ENCODE assay signal across 18 cellular contexts in genomic region chr5:76555717-76556116, GRCh38.
A peak's percentile ranks its signal among the peaks of the same experiment; 100 is the strongest.
DNase-seq lines count a peak whose midpoint lies in the region; ATAC-seq and TF ChIP-seq lines count a peak whose summit lies in the region.
"Had no signal": no experiment of that assay in that cellular context is flagged by ENCODE, and none has a peak within 500 bp of the region (broad histone marks: within the 10 kb centered on the region; RNA-seq: fewer than 3 reads in every experiment).

No MANE protein-coding gene starts in this region.

- H3K4me2 ChIP-seq in Loucy (ENCODE audit: low read depth, low read length, poor library complexity, severe bottlenecking): peak overlapping the region; percentile 30
- H3K4me2 ChIP-seq: A549 had no signal

- H3K9me3 Mint-ChIP-seq in activated T-cell treated with anti-CD3 and anti-CD28 coated beads, Interleukin-2, amount 50 U/mL, for 72 hours: no peaks in the 10 kb centered on the region
- peaks cover 0 to 2% (median 0%) of the 10 kb centered on the region in 7 donors for H3K9me3 Mint-ChIP-seq in naive B cell
- no peaks in the 10 kb centered on the region for H3K9me3 Mint-ChIP-seq in activated T-helper 1 cell treated with anti-CD3 and anti-CD28 coated beads, Interleukin-12 subunit alpha, Interleukin-12 subunit beta, Interleukin-2, Interleukin-4 antibody, amounts not matched to agents 30 ng/mL and 10 ng/mL and 1 ng/mL, durations not matched to agents 14 hours and 24 hours and 36 hours
- H3K9me3 Mint-ChIP-seq: CD14-positive monocyte had no signal

- H3K4me1 Mint-ChIP-seq in activated T-cell treated with anti-CD3 and anti-CD28 coated beads, Interleukin-2, amount 50 U/mL, for 72 hours (ENCODE audit: low read depth): peaks cover 18% of the 10 kb centered on the region
- peaks cover 8 to 45% (median 19%) of the 10 kb centered on the region in 3 donors for H3K4me1 Mint-ChIP-seq in naive B cell
- H3K4me1 Mint-ChIP-seq in activated T-helper 1 cell treated with anti-CD3 and anti-CD28 coated beads, Interleukin-12 subunit alpha, Interleukin-12 subunit beta, Interleukin-2, Interleukin-4 antibody, amounts not matched to agents 30 ng/mL and 10 ng/mL and 1 ng/mL, durations not matched to agents 14 hours and 24 hours and 36 hours (ENCODE audit: low read depth): peaks cover 46% of the 10 kb centered on the region

- no peak overlapping the region for H3K4me3 ChIP-seq in Loucy (ENCODE audit: low read length, poor library complexity, severe bottlenecking)
- H3K4me3 ChIP-seq: A549, Peyer's patch had no signal

- H3F3A ChIP-seq in Loucy (ENCODE audit: low read depth): no peaks in the 10 kb centered on the region

- H4K20me1 ChIP-seq in Loucy (ENCODE audit: insufficient read depth, low read length, poor library complexity, severe bottlenecking): no peaks in the 10 kb centered on the region

- H3K9me2 ChIP-seq in Loucy (replicated peaks; ENCODE audit: low read depth, low read length): no peaks in the 10 kb centered on the region

- no peaks in the 10 kb centered on the region for H3K9me3 ChIP-seq in Loucy (ENCODE audit: insufficient read depth, low read depth, low read length)
- H3K9me3 ChIP-seq: A549, Peyer's patch had no signal

- no peak for DNase-seq in activated T-cell treated with anti-CD3 and anti-CD28 coated beads, Interleukin-2, amount 50 U/mL, for 72 hours
- no peak for DNase-seq in activated T-cell treated with anti-CD3 and anti-CD28 coated beads, Interleukin-2, amount 50 U/mL, for 1 hour
- no peak for DNase-seq in naive B cell
- DNase-seq in activated T-helper 1 cell treated with anti-CD3 and anti-CD28 coated beads, Interleukin-12 subunit alpha, Interleukin-12 subunit beta, Interleukin-2, Interleukin-4 antibody, amounts not matched to agents 30 ng/mL and 10 ng/mL and 1 ng/mL, durations not matched to agents 14 hours and 24 hours and 36 hours (ENCODE audit: low spot score): no peak
- DNase-seq: Kasumi-1, MM.1S, NCI-H1048, NCI-H1417 treated with DMSO at 0.1 percent for 48 hours, NCI-H187, NCI-H446, Peyer's patch had no signal

- peaks cover 0 to 7% of the 10 kb centered on the region in 2 donors for H3K36me3 Mint-ChIP-seq in activated T-cell treated with anti-CD3 and anti-CD28 coated beads, Interleukin-2, amount 50 U/mL, for 72 hours (ENCODE audit: insufficient read depth in 2 of 2)
- H3K36me3 Mint-ChIP-seq in naive B cell: no peaks in the 10 kb centered on the region
- peaks cover 12% of the 10 kb centered on the region for H3K36me3 Mint-ChIP-seq in activated T-helper 1 cell treated with anti-CD3 and anti-CD28 coated beads, Interleukin-12 subunit alpha, Interleukin-12 subunit beta, Interleukin-2, Interleukin-4 antibody, amounts not matched to agents 30 ng/mL and 10 ng/mL and 1 ng/mL, durations not matched to agents 14 hours and 24 hours and 36 hours (ENCODE audit: low read depth)

- no peak overlapping the region for H2AFZ ChIP-seq in Loucy (ENCODE audit: low read length)

- no peak overlapping the region for H3K9ac ChIP-seq in Loucy (ENCODE audit: low read depth, low read length, poor library complexity, severe bottlenecking)

- intact Hi-C loops in activated T-helper 1 cell treated with anti-CD3 and anti-CD28 coated beads, Interleukin-12 subunit alpha, Interleukin-12 subunit beta, Interleukin-2, Interleukin-4 antibody, amounts not matched to agents 30 ng/mL and 10 ng/mL and 1 ng/mL, durations not matched to agents 14 hours and 24 hours and 36 hours (cut with micrococcal nuclease): no loop called here

- peaks cover 42% of the 10 kb centered on the region for H3K79me2 ChIP-seq in Loucy (ENCODE audit: insufficient read depth, low read length)

- no peaks in the 10 kb centered on the region for H3K27me3 ChIP-seq in Loucy (ENCODE audit: insufficient read depth, low read length, poor library complexity, severe bottlenecking)
- H3K27me3 ChIP-seq: Peyer's patch had no signal

- peak in 1 of 2 donors; percentile 63 for ATAC-seq in activated T-cell treated with anti-CD3 and anti-CD28 coated beads, Interleukin-2, amount 50 U/mL, for 72 hours (replicated peaks in 1 of 2)
- ATAC-seq in naive B cell (ENCODE audit: low read depth in 2 of 2) (no peak), HG02884 (IDR thresholded peaks at IDR 0.05; ENCODE audit: unreplicated experiment) (no peak), GM19035 (IDR thresholded peaks at IDR 0.05; ENCODE audit: unreplicated experiment) (no peak)
- ATAC-seq: A549, SK-N-SH treated with all-trans-retinoic acid at 6 μM for 48 hours had no signal

- no peak overlapping the region for H3K4me3 Mint-ChIP-seq in activated T-cell treated with anti-CD3 and anti-CD28 coated beads, Interleukin-2, amount 50 U/mL, for 72 hours
- H3K4me3 Mint-ChIP-seq in naive B cell: peak overlapping the region in 1 of 8 donors; percentile 60
- no peak overlapping the region for H3K4me3 Mint-ChIP-seq in activated T-helper 1 cell treated with anti-CD3 and anti-CD28 coated beads, Interleukin-12 subunit alpha, Interleukin-12 subunit beta, Interleukin-2, Interleukin-4 antibody, amounts not matched to agents 30 ng/mL and 10 ng/mL and 1 ng/mL, durations not matched to agents 14 hours and 24 hours and 36 hours
- H3K4me3 Mint-ChIP-seq: B cell, CD14-positive monocyte had no signal

- H3K36me3 ChIP-seq in Loucy (ENCODE audit: insufficient read depth, low read length): peaks cover 5% of the 10 kb centered on the region; the same call in 1 of the 2 replicates
- H3K36me3 ChIP-seq: Peyer's patch had no signal

- H3K4me1 ChIP-seq in Loucy (ENCODE audit: insufficient read depth, low read length, poor library complexity, severe bottlenecking): peaks cover 42% of the 10 kb centered on the region
- H3K4me1 ChIP-seq: A549, Peyer's patch had no signal

- no peak for TF ChIP-seq CTCF in Loucy (conservative IDR thresholded peaks at IDR 0.05; ENCODE audit: low read length)

- no peaks in the 10 kb centered on the region for H3K27me3 Mint-ChIP-seq in activated T-cell treated with anti-CD3 and anti-CD28 coated beads, Interleukin-2, amount 50 U/mL, for 72 hours (ENCODE audit: low read depth)
- no peaks in the 10 kb centered on the region for H3K27me3 Mint-ChIP-seq in naive B cell
- no peaks in the 10 kb centered on the region for H3K27me3 Mint-ChIP-seq in activated T-helper 1 cell treated with anti-CD3 and anti-CD28 coated beads, Interleukin-12 subunit alpha, Interleukin-12 subunit beta, Interleukin-2, Interleukin-4 antibody, amounts not matched to agents 30 ng/mL and 10 ng/mL and 1 ng/mL, durations not matched to agents 14 hours and 24 hours and 36 hours (ENCODE audit: insufficient read depth)
- H3K27me3 Mint-ChIP-seq: B cell had no signal

- H3K27ac Mint-ChIP-seq in activated T-cell treated with anti-CD3 and anti-CD28 coated beads, Interleukin-2, amount 50 U/mL, for 72 hours: peak overlapping the region; percentile 17
- H3K27ac Mint-ChIP-seq in naive B cell: peak overlapping the region in 5 of 6 donors; percentile 5 to 91 (median 88)
- H3K27ac Mint-ChIP-seq in activated T-helper 1 cell treated with anti-CD3 and anti-CD28 coated beads, Interleukin-12 subunit alpha, Interleukin-12 subunit beta, Interleukin-2, Interleukin-4 antibody, amounts not matched to agents 30 ng/mL and 10 ng/mL and 1 ng/mL, durations not matched to agents 14 hours and 24 hours and 36 hours: no peak overlapping the region
